ENCODE assay signal across 17 cellular contexts in the genomic region with DNA sequence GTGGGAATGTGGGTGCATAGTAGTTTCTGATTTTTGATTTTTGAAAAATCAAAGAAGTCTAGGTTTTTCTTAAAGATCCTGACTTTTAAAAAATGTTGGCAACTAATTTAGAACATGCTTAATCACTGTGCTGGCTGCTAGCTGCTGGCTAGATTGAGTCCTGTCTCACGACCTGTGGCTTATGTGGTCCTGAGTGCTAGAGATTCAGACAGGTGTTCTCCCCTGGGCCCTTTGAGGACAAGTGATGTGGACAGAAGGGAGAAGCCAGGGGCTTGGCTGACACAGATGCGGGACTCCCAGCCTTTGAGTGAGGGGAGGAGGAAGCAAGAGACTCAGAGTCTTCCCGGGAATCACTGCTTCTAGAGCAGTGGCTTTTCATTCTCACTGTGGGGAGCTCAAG. TPM values are rescaled to one million over a fixed set of nuclear protein-coding genes. Genes with fewer than 3 reads are reported as not detected.
"Had no signal": no experiment of that assay in that cellular context is flagged by ENCODE, and none has a peak within 500 bp of the region (broad histone marks: within the 10 kb centered on the region; RNA-seq: fewer than 3 reads in every experiment).

No MANE protein-coding gene starts in this region.

- H3K4me1 ChIP-seq: body of pancreas, parathyroid adenoma had no signal

- H3K9ac ChIP-seq: parathyroid adenoma had no signal

- H3K27ac ChIP-seq: body of pancreas, parathyroid adenoma, upper lobe of right lung had no signal

- H3K79me2 ChIP-seq: parathyroid adenoma had no signal

- ATAC-seq: body of pancreas; left cardiac atrium; natural killer cell; sciatic nerve; stimulated activated effector memory CD8-positive, alpha-beta T cell treated with anti-CD3 and anti-CD28 coated beads, Interleukin-12 subunit alpha, Interleukin-12 subunit beta, amount 100 ng/mL, for 72 hours; upper lobe of right lung had no signal

- H3K27me3 ChIP-seq: body of pancreas, dorsolateral prefrontal cortex, upper lobe of right lung had no signal

- H3K4me3 Mint-ChIP-seq: activated CD8-positive, alpha-beta T cell treated with anti-CD3 and anti-CD28 coated beads for 36 hours; activated naive CD4-positive, alpha-beta T cell treated with anti-CD3 and anti-CD28 coated beads for 36 hours; activated T-cell treated with anti-CD3 and anti-CD28 coated beads, Interleukin-2, amount 50 U/mL, for 24 hours; natural killer cell; stimulated activated effector memory CD8-positive, alpha-beta T cell treated with anti-CD3 and anti-CD28 coated beads, Interleukin-12 subunit alpha, Interleukin-12 subunit beta, amount 100 ng/mL, for 72 hours; T-helper 2 cell treated with Interferon-gamma antibody and Interleukin-4, amounts not matched to agents 5 μg/mL and 100 μg/mL, for 36 hours had no signal

- H3K4me1 Mint-ChIP-seq: natural killer cell; stimulated activated effector memory CD8-positive, alpha-beta T cell treated with anti-CD3 and anti-CD28 coated beads, Interleukin-12 subunit alpha, Interleukin-12 subunit beta, amount 100 ng/mL, for 72 hours had no signal

- H2AFZ ChIP-seq: parathyroid adenoma had no signal

- H3K36me3 Mint-ChIP-seq: natural killer cell; stimulated activated effector memory CD8-positive, alpha-beta T cell treated with anti-CD3 and anti-CD28 coated beads, Interleukin-12 subunit alpha, Interleukin-12 subunit beta, amount 100 ng/mL, for 72 hours had no signal

- DNase-seq: activated CD4-positive, alpha-beta T cell treated with anti-CD3 and anti-CD28 coated beads for 48 hours; activated CD8-positive, alpha-beta T cell treated with anti-CD3 and anti-CD28 coated beads for 36 hours; activated naive CD4-positive, alpha-beta T cell treated with anti-CD3 and anti-CD28 coated beads for 36 hours; activated T-cell treated with anti-CD3 and anti-CD28 coated beads, Interleukin-2, amount 50 U/mL, for 24 hours; body of pancreas; caudate nucleus; dorsolateral prefrontal cortex; left cardiac atrium; mesendoderm; natural killer cell; stimulated activated CD4-positive, alpha-beta T cell treated with anti-CD3 and anti-CD28 coated beads, Interleukin-4, amount 100 ng/mL, for 24 hours; upper lobe of right lung had no signal

- H3K4me3 ChIP-seq: body of pancreas, dorsolateral prefrontal cortex, smooth muscle cell, upper lobe of right lung had no signal

- H3K9me3 ChIP-seq: body of pancreas, upper lobe of right lung had no signal

- H3K36me3 ChIP-seq: upper lobe of right lung had no signal

- H3K27ac Mint-ChIP-seq: activated CD8-positive, alpha-beta T cell treated with anti-CD3 and anti-CD28 coated beads for 36 hours; activated naive CD4-positive, alpha-beta T cell treated with anti-CD3 and anti-CD28 coated beads for 36 hours; activated T-cell treated with anti-CD3 and anti-CD28 coated beads, Interleukin-2, amount 50 U/mL, for 24 hours; natural killer cell; stimulated activated effector memory CD8-positive, alpha-beta T cell treated with anti-CD3 and anti-CD28 coated beads, Interleukin-12 subunit alpha, Interleukin-12 subunit beta, amount 100 ng/mL, for 72 hours; T-helper 2 cell treated with Interferon-gamma antibody and Interleukin-4, amounts not matched to agents 5 μg/mL and 100 μg/mL, for 36 hours had no signal

- H3K4me2 ChIP-seq: smooth muscle cell had no signal

- H3K9me3 Mint-ChIP-seq: activated CD8-positive, alpha-beta T cell treated with anti-CD3 and anti-CD28 coated beads for 36 hours; activated naive CD4-positive, alpha-beta T cell treated with anti-CD3 and anti-CD28 coated beads for 36 hours; activated T-cell treated with anti-CD3 and anti-CD28 coated beads, Interleukin-2, amount 50 U/mL, for 24 hours; natural killer cell; stimulated activated effector memory CD8-positive, alpha-beta T cell treated with anti-CD3 and anti-CD28 coated beads, Interleukin-12 subunit alpha, Interleukin-12 subunit beta, amount 100 ng/mL, for 72 hours; T-helper 2 cell treated with Interferon-gamma antibody and Interleukin-4, amounts not matched to agents 5 μg/mL and 100 μg/mL, for 36 hours had no signal

RNA-seq across cellular contexts. Expression of gene CORO2B, which starts 47.5 kb away (rescaled TPM):
- total RNA-seq: activated CD8-positive, alpha-beta T cell treated with anti-CD3 and anti-CD28 coated beads for 36 hours; activated naive CD4-positive, alpha-beta T cell treated with anti-CD3 and anti-CD28 coated beads for 36 hours had no signal
